8 cellular contexts compared by ENCODE assay signal in genomic region chr2:102664439-102665042, GRCh38. TPM values are rescaled to one million over a fixed set of nuclear protein-coding genes. Genes with fewer than 3 reads are reported as not detected.
DNase-seq lines count a peak whose midpoint lies in the region; ATAC-seq and TF ChIP-seq lines count a peak whose summit lies in the region.

No MANE protein-coding gene starts in this region.

- ATAC-seq in GM18909 (IDR thresholded peaks at IDR 0.05; ENCODE audit: poor library complexity, unreplicated experiment): peak; percentile 49
- peak; percentile 65 for ATAC-seq in HG03575 (IDR thresholded peaks at IDR 0.05; ENCODE audit: extremely low read depth, insufficient number of reproducible peaks, low FRiP score, unreplicated experiment)
- peak; percentile 97 for ATAC-seq in activated naive CD8-positive, alpha-beta T cell treated with anti-CD3 and anti-CD28 coated beads, Interleukin-2, amount 50 U/mL, for 24 hours
- ATAC-seq in GM21723 (IDR thresholded peaks at IDR 0.05; ENCODE audit: unreplicated experiment): no peak

- H3K9me2 ChIP-seq in MM.1S (replicated peaks; ENCODE audit: insufficient read depth, low read length): no peaks in the 10 kb centered on the region

- no peaks in the 10 kb centered on the region for H3K9me3 ChIP-seq in MM.1S (replicated peaks; ENCODE audit: insufficient read depth, low read length)

- H3F3A ChIP-seq in MM.1S (ENCODE audit: insufficient read depth, low read length): no peaks in the 10 kb centered on the region

- H3K27ac Mint-ChIP-seq in activated naive CD8-positive, alpha-beta T cell treated with anti-CD3 and anti-CD28 coated beads, Interleukin-2, amount 50 U/mL, for 24 hours: peak overlapping the region; percentile 34

- peaks cover 2% of the 10 kb centered on the region for H3K36me3 Mint-ChIP-seq in activated naive CD8-positive, alpha-beta T cell treated with anti-CD3 and anti-CD28 coated beads, Interleukin-2, amount 50 U/mL, for 24 hours (ENCODE audit: low read depth)

- H3K27me3 ChIP-seq in MM.1S (replicated peaks; ENCODE audit: insufficient read depth, low read length): no peaks in the 10 kb centered on the region

- peak; percentile 32 for DNase-seq in activated naive CD8-positive, alpha-beta T cell treated with anti-CD3 and anti-CD28 coated beads, Interleukin-2, amount 50 U/mL, for 24 hours
- DNase-seq in stimulated activated CD4-positive, alpha-beta T cell treated with anti-CD3 and anti-CD28 coated beads, Interleukin-2, amount 100 ng/mL, for 4 hours (ENCODE audit: low read depth): peak; percentile 68
- DNase-seq in posterior vena cava (ENCODE audit: low spot score): no peak
- no peak for DNase-seq in NAMALWA (ENCODE audit: low spot score)
- DNase-seq in MM.1S: no peak

- H2AFZ ChIP-seq in MM.1S (ENCODE audit: low read length): no peak overlapping the region

- H3K4me2 ChIP-seq in MM.1S (ENCODE audit: low read depth, low read length): no peak overlapping the region

- no peak overlapping the region for H3K4me3 ChIP-seq in MM.1S (ENCODE audit: low read length)

- H3K4me3 Mint-ChIP-seq in activated naive CD8-positive, alpha-beta T cell treated with anti-CD3 and anti-CD28 coated beads, Interleukin-2, amount 50 U/mL, for 24 hours: no peak overlapping the region

- H3K9me3 Mint-ChIP-seq in activated naive CD8-positive, alpha-beta T cell treated with anti-CD3 and anti-CD28 coated beads, Interleukin-2, amount 50 U/mL, for 24 hours: no peaks in the 10 kb centered on the region

- H3K36me3 ChIP-seq in MM.1S (replicated peaks; ENCODE audit: insufficient read depth, low read length): no peaks in the 10 kb centered on the region

- no peaks in the 10 kb centered on the region for H3K79me2 ChIP-seq in MM.1S (ENCODE audit: low read length)

- H3K27ac ChIP-seq in MM.1S (ENCODE audit: low read length): no peak overlapping the region

- peaks cover 4% of the 10 kb centered on the region for H3K27me3 Mint-ChIP-seq in activated naive CD8-positive, alpha-beta T cell treated with anti-CD3 and anti-CD28 coated beads, Interleukin-2, amount 50 U/mL, for 24 hours

- peaks cover 40% of the 10 kb centered on the region for H3K4me1 Mint-ChIP-seq in activated naive CD8-positive, alpha-beta T cell treated with anti-CD3 and anti-CD28 coated beads, Interleukin-2, amount 50 U/mL, for 24 hours

- TF ChIP-seq CTCF in MM.1S (IDR thresholded peaks at IDR 0.05; ENCODE audit: low read length): no peak

- no peaks in the 10 kb centered on the region for H4K20me1 ChIP-seq in MM.1S (ENCODE audit: insufficient read depth, low read length)

- no peak overlapping the region for H3K9ac ChIP-seq in MM.1S (ENCODE audit: low read length)

- H3K4me1 ChIP-seq in MM.1S (ENCODE audit: low read length): no peaks in the 10 kb centered on the region

- intact Hi-C loops in posterior vena cava (cut with DNase I): no loop called here

RNA-seq across cellular contexts. Expression of gene SLC9A2, which starts 45.2 kb away (rescaled TPM):
- not detected for total RNA-seq in posterior vena cava

Comparison
In these comparisons a context has a peak if more than half of its experiments do, and no peak if none do; other contexts are left out.
1. DNase-seq: peak in activated naive CD8-positive, alpha-beta T cell treated with anti-CD3 and anti-CD28 coated beads, Interleukin-2, amount 50 U/mL, for 24 hours (single experiment) and stimulated activated CD4-positive, alpha-beta T cell treated with anti-CD3 and anti-CD28 coated beads, Interleukin-2, amount 100 ng/mL, for 4 hours (single experiment); none in posterior vena cava (single experiment), NAMALWA (single experiment) and MM.1S (single experiment).